Comparison of ENCODE assay signal across 8 cellular contexts in genomic region chr12:92927055-92927435, GRCh38. TPM values are rescaled to one million over a fixed set of nuclear protein-coding genes. Genes with fewer than 3 reads are reported as not detected.
DNase-seq lines count a peak whose midpoint lies in the region; ATAC-seq, FAIRE-seq and TF ChIP-seq lines count a peak whose summit lies in the region.

No MANE protein-coding gene starts in this region.

- intact Hi-C loops in lower lobe of right lung (cut with DNase I): no loop called here

- no peaks in the 10 kb centered on the region for H3K36me3 ChIP-seq in lower lobe of right lung

- ATAC-seq in GM18870 (IDR thresholded peaks at IDR 0.05; ENCODE audit: unreplicated experiment): peak; percentile 30
- no peak for ATAC-seq in lower lobe of right lung

- peaks cover 29% of the 10 kb centered on the region for H3K4me1 ChIP-seq in lower lobe of right lung

- no peaks in the 10 kb centered on the region for H3K27me3 ChIP-seq in lower lobe of right lung (ENCODE audit: low read depth)

- TF ChIP-seq CTCF in AG09309 (IDR thresholded peaks at IDR 0.05; ENCODE audit: control insufficient read depth, insufficient read depth, low read depth, low read length, missing control alignments) (peak; percentile 20), lower lobe of right lung (IDR thresholded peaks at IDR 0.05) (no peak)

- H3K9me3 ChIP-seq in lower lobe of right lung: no peaks in the 10 kb centered on the region

- DNase-seq in AG09309 (ENCODE audit: low read depth) (peak; percentile 18), RCC 7860 (ENCODE audit: low spot score) (peak; percentile 22), amniotic stem cell (lab: John Stamatoyannopoulos, UW) (peak; percentile 43), lower lobe of right lung (no peak), NCI-H446 treated with DMSO at 0.1 percent for 48 hours (lab: John Stamatoyannopoulos, UW) (no peak), NCI-H1092 treated with DMSO at 0.1 percent for 48 hours (lab: John Stamatoyannopoulos, UW) (no peak)
- DNase-seq in stimulated activated CD8-positive, alpha-beta memory T cell treated with anti-CD3 and anti-CD28 coated beads, Interleukin-7, amount 100 ng/mL, for 24 hours (ENCODE audit: low read depth): peak; percentile 23

- H3K4me3 ChIP-seq in AG09309 (ENCODE audit: control insufficient read depth, low read depth, low read length) (peak overlapping the region; percentile 28), lower lobe of right lung (peak overlapping the region; percentile 68)

- H3K27ac ChIP-seq in lower lobe of right lung: peak overlapping the region; percentile 98

- FAIRE-seq in RCC 7860 (lab: Jason Lieb, UNC): no peak

RNA-seq across cellular contexts. Expression of gene EEA1, which starts 2.0 kb away (rescaled TPM):
- total RNA-seq in lower lobe of right lung: 33.5 TPM

Comparison
In these comparisons a context has a peak if more than half of its experiments do, and no peak if none do; other contexts are left out.
1. DNase-seq: peak in AG09309 (single experiment), RCC 7860 (single experiment), amniotic stem cell (single experiment) and stimulated activated CD8-positive, alpha-beta memory T cell treated with anti-CD3 and anti-CD28 coated beads, Interleukin-7, amount 100 ng/mL, for 24 hours (single experiment); none in lower lobe of right lung (single experiment), NCI-H446 treated with DMSO at 0.1 percent for 48 hours (single experiment) and NCI-H1092 treated with DMSO at 0.1 percent for 48 hours (single experiment).